ENCODE assay signal across 8 cellular contexts in the genomic region with DNA sequence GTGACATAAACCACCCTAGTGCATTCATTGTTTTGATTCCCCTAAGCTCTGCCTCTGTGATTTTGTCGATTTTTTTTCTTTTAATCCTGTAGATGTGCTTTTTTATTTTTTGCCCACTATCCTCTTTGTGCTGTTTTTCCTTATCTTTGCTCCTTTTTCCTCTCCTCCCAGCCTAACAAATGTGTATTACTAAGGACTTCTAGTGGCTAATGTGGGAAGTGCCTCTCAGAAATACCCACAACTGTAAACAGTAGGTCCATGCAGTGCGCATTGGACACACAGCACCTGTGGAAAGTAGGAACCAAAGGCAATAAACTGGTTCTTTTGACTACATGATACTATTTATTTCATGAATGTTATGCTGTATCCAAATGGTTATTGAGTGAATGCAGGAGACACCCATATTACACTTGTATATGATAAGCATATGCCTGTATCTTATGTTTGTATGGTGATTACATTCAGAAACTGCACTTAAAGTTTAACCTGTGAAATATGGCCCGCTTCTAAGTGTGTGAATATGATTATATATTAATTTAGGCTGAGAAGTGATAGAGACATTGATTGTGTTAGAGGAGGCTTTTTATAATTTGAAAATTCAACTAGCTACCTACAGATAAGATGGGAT.
DNase-seq lines count a peak whose midpoint lies in the region; ATAC-seq and TF ChIP-seq lines count a peak whose summit lies in the region.

No MANE protein-coding gene starts in this region.

- no peaks in the 10 kb centered on the region for H3K9me3 ChIP-seq in mammary epithelial cell (replicated peaks; ENCODE audit: insufficient read depth, low read length)

- H3K27me3 Mint-ChIP-seq in activated T-cell treated with anti-CD3 and anti-CD28 coated beads, Interleukin-2, amount 50 U/mL, for 24 hours: no peaks in the 10 kb centered on the region
- no peaks in the 10 kb centered on the region for H3K27me3 Mint-ChIP-seq in activated T-cell treated with anti-CD3 and anti-CD28 coated beads, Interleukin-2, amount 50 U/mL, for 4 hours (ENCODE audit: low read depth)

- no peaks in the 10 kb centered on the region for H3K4me1 ChIP-seq in mammary epithelial cell (ENCODE audit: insufficient read depth, low read length)

- H4K20me1 ChIP-seq in mammary epithelial cell (ENCODE audit: insufficient read depth, low read length): no peaks in the 10 kb centered on the region

- H3K4me2 ChIP-seq in mammary epithelial cell (ENCODE audit: insufficient read depth, low read depth, low read length): no peak overlapping the region

- H3K79me2 ChIP-seq in mammary epithelial cell (ENCODE audit: insufficient read depth, low read length): no peaks in the 10 kb centered on the region

- intact Hi-C loops in mammary epithelial cell (cut with micrococcal nuclease): loop anchor here (1.0 kb wide), 2 partner anchors 201 to 431 kb away; no protein-coding TSS in a partner anchor

- in situ Hi-C loops in mammary epithelial cell (cut with MboI; ENCODE audit: low sequenced_read_pairs in 2 of 2): no loop called here

- no peaks in the 10 kb centered on the region for H3K27me3 ChIP-seq in mammary epithelial cell (ENCODE audit: insufficient read depth, low read length)

- peaks cover 86% of the 10 kb centered on the region for H3K4me1 Mint-ChIP-seq in activated T-cell treated with anti-CD3 and anti-CD28 coated beads, Interleukin-2, amount 50 U/mL, for 24 hours (ENCODE audit: low read depth)
- H3K4me1 Mint-ChIP-seq in activated T-cell treated with anti-CD3 and anti-CD28 coated beads, Interleukin-2, amount 50 U/mL, for 4 hours (ENCODE audit: low read depth): peaks cover 81% of the 10 kb centered on the region

- CTCF ChIA-PET in mammary epithelial cell (lab: Charles Lee; ENCODE audit: low non-redundant PET): no interaction called here

- WGBS in mammary epithelial cell (ENCODE audit: low coverage, missing lambda C conversion rate): 46% methylated on average over 3 of the region's 3 CpGs

- H3K36me3 Mint-ChIP-seq in activated T-cell treated with anti-CD3 and anti-CD28 coated beads, Interleukin-2, amount 50 U/mL, for 24 hours (ENCODE audit: low read depth): peaks cover 11% of the 10 kb centered on the region
- H3K36me3 Mint-ChIP-seq in activated T-cell treated with anti-CD3 and anti-CD28 coated beads, Interleukin-2, amount 50 U/mL, for 4 hours (ENCODE audit: insufficient read depth): peaks cover 17% of the 10 kb centered on the region

- peak; percentile 54 to 67 for TF ChIP-seq CTCF in mammary epithelial cell (conservative IDR thresholded peaks at IDR 0.05 in 1 of 2, IDR thresholded peaks at IDR 0.05 in 1 of 2; ENCODE audit: extremely low read depth in 1 of 2, insufficient read depth in 1 of 2, low read depth in 1 of 2, low read length in 2 of 2)

- H2AFZ ChIP-seq in mammary epithelial cell (ENCODE audit: low read depth, low read length): no peak overlapping the region

- ATAC-seq in left lobe of liver (peak; percentile 93), GM21619 (IDR thresholded peaks at IDR 0.05; ENCODE audit: unreplicated experiment) (no peak)
- no peak for ATAC-seq in activated T-cell treated with anti-CD3 and anti-CD28 coated beads, Interleukin-2, amount 50 U/mL, for 4 hours

- no peaks in the 10 kb centered on the region for H3K36me3 ChIP-seq in mammary epithelial cell (ENCODE audit: insufficient read depth, low read length)

- no peak overlapping the region for H3K9ac ChIP-seq in mammary epithelial cell (ENCODE audit: insufficient read depth, low read length)

- no peaks in the 10 kb centered on the region for H3K9me3 Mint-ChIP-seq in activated T-cell treated with anti-CD3 and anti-CD28 coated beads, Interleukin-2, amount 50 U/mL, for 24 hours
- no peaks in the 10 kb centered on the region for H3K9me3 Mint-ChIP-seq in activated T-cell treated with anti-CD3 and anti-CD28 coated beads, Interleukin-2, amount 50 U/mL, for 4 hours

- dilution Hi-C loops in mammary epithelial cell (cut with HindIII; ENCODE audit: low sequenced_read_pairs): no loop called here

- H3K4me3 Mint-ChIP-seq in activated T-cell treated with anti-CD3 and anti-CD28 coated beads, Interleukin-2, amount 50 U/mL, for 24 hours: no peak overlapping the region
- H3K4me3 Mint-ChIP-seq in activated T-cell treated with anti-CD3 and anti-CD28 coated beads, Interleukin-2, amount 50 U/mL, for 4 hours: no peak overlapping the region

- BruUV-seq in mammary epithelial cell (replicated peaks; lab: Mats Ljungman, UMichigan): no TSS peak

- H3K4me3 ChIP-seq in mammary epithelial cell (replicated peaks in 1 of 3; ENCODE audit: insufficient read depth in 1 of 3, low read depth in 2 of 3, low read length in 3 of 3): no peak overlapping the region

- H3K27ac Mint-ChIP-seq in activated T-cell treated with anti-CD3 and anti-CD28 coated beads, Interleukin-2, amount 50 U/mL, for 24 hours: no peak overlapping the region

- H3K27ac ChIP-seq in mammary epithelial cell (ENCODE audit: insufficient read depth, low read depth, low read length): no peak overlapping the region

- peak; percentile 1 for DNase-seq in NCI-H510A treated with DMSO at 0.1 percent for 48 hours (lab: John Stamatoyannopoulos, UW)
- DNase-seq in NCI-H510A (lab: John Stamatoyannopoulos, UW): no peak
- DNase-seq in NCI-H1092 treated with DMSO at 0.1 percent for 48 hours (lab: John Stamatoyannopoulos, UW): peak; percentile 8
- DNase-seq in mammary epithelial cell: no peak
- no peak for DNase-seq in left lobe of liver (ENCODE audit: low spot score)
- DNase-seq in activated T-cell treated with anti-CD3 and anti-CD28 coated beads, Interleukin-2, amount 50 U/mL, for 24 hours: no peak
- DNase-seq in activated T-cell treated with anti-CD3 and anti-CD28 coated beads, Interleukin-2, amount 50 U/mL, for 4 hours: no peak

Comparison
In these comparisons a context has a peak if more than half of its experiments do, and no peak if none do; other contexts are left out.
1. DNase-seq: peak in NCI-H510A treated with DMSO at 0.1 percent for 48 hours (single experiment) and NCI-H1092 treated with DMSO at 0.1 percent for 48 hours (single experiment); none in NCI-H510A (single experiment), mammary epithelial cell (single experiment), left lobe of liver (single experiment), activated T-cell treated with anti-CD3 and anti-CD28 coated beads, Interleukin-2, amount 50 U/mL, for 24 hours (single experiment) and activated T-cell treated with anti-CD3 and anti-CD28 coated beads, Interleukin-2, amount 50 U/mL, for 4 hours (single experiment).